9 cellular contexts compared by ENCODE assay signal in genomic region chr11:12150831-12151382, GRCh38. TPM values are rescaled to one million over a fixed set of nuclear protein-coding genes. Genes with fewer than 3 reads are reported as not detected.
DNase-seq lines count a peak whose midpoint lies in the region; ATAC-seq and TF ChIP-seq lines count a peak whose summit lies in the region.
"Had no signal": no experiment of that assay in that cellular context is flagged by ENCODE, and none has a peak within 500 bp of the region (broad histone marks: within the 10 kb centered on the region; RNA-seq: fewer than 3 reads in every experiment).

No MANE protein-coding gene starts in this region.

- H3K4me1 Mint-ChIP-seq in activated T-helper 2 cell treated with anti-CD3 and anti-CD28 coated beads, Interferon-gamma antibody, Interleukin-2, Interleukin-4, amounts not matched to agents 10 μg/mL and 5 μg/mL and 100 μg/mL, durations not matched to agents 14 hours and 24 hours and 36 hours (ENCODE audit: low read depth): peaks cover 77% of the 10 kb centered on the region

- DNase-seq in activated T-cell treated with anti-CD3 and anti-CD28 coated beads for 48 hours (ENCODE audit: low read depth) (peak; percentile 72), islet precursor cell (peak; percentile 75), tibial artery (no peak), ecto neural progenitor cell (ENCODE audit: low spot score) (no peak)
- DNase-seq in activated T-cell treated with anti-CD3 and anti-CD28 coated beads, Interleukin-2, amount 50 U/mL, for 1 hour: no peak
- DNase-seq in activated T-helper 2 cell treated with anti-CD3 and anti-CD28 coated beads, Interferon-gamma antibody, Interleukin-2, Interleukin-4, amounts not matched to agents 10 μg/mL and 5 μg/mL and 100 μg/mL, durations not matched to agents 14 hours and 24 hours and 36 hours (ENCODE audit: low spot score): no peak

- ATAC-seq in HG03139 (IDR thresholded peaks at IDR 0.05; ENCODE audit: unreplicated experiment) (no peak), HG03280 (IDR thresholded peaks at IDR 0.05; ENCODE audit: unreplicated experiment) (no peak)

- no peak for TF ChIP-seq CTCF in tibial artery (IDR thresholded peaks at IDR 0.05)

- H3K27me3 ChIP-seq in tibial artery: no peaks in the 10 kb centered on the region

- H3K27me3 Mint-ChIP-seq in activated T-helper 2 cell treated with anti-CD3 and anti-CD28 coated beads, Interferon-gamma antibody, Interleukin-2, Interleukin-4, amounts not matched to agents 10 μg/mL and 5 μg/mL and 100 μg/mL, durations not matched to agents 14 hours and 24 hours and 36 hours (ENCODE audit: low read depth): no peaks in the 10 kb centered on the region

- no peak overlapping the region for H3K4me3 Mint-ChIP-seq in activated T-helper 2 cell treated with anti-CD3 and anti-CD28 coated beads, Interferon-gamma antibody, Interleukin-2, Interleukin-4, amounts not matched to agents 10 μg/mL and 5 μg/mL and 100 μg/mL, durations not matched to agents 14 hours and 24 hours and 36 hours (ENCODE audit: low read depth)

- no peaks in the 10 kb centered on the region for H3K9me3 ChIP-seq in tibial artery
- H3K9me3 ChIP-seq: HAP-1 had no signal

- H3K27ac ChIP-seq in tibial artery: peak overlapping the region; percentile 43 to 91

- peaks cover 80% of the 10 kb centered on the region for H3K36me3 Mint-ChIP-seq in activated T-helper 2 cell treated with anti-CD3 and anti-CD28 coated beads, Interferon-gamma antibody, Interleukin-2, Interleukin-4, amounts not matched to agents 10 μg/mL and 5 μg/mL and 100 μg/mL, durations not matched to agents 14 hours and 24 hours and 36 hours (ENCODE audit: low read depth)

- H3K9me3 Mint-ChIP-seq in activated T-helper 2 cell treated with anti-CD3 and anti-CD28 coated beads, Interferon-gamma antibody, Interleukin-2, Interleukin-4, amounts not matched to agents 10 μg/mL and 5 μg/mL and 100 μg/mL, durations not matched to agents 14 hours and 24 hours and 36 hours: no peaks in the 10 kb centered on the region

- peaks cover 22 to 30% (median 29%) of the 10 kb centered on the region in 3 donors for H3K36me3 ChIP-seq in tibial artery
- H3K36me3 ChIP-seq: HAP-1 had no signal

- peaks cover 0 to 83% (median 35%) of the 10 kb centered on the region in 4 donors for H3K4me1 ChIP-seq in tibial artery
- H3K4me1 ChIP-seq: HAP-1 had no signal

- H3K4me3 ChIP-seq in tibial artery: no peak overlapping the region
- H3K4me3 ChIP-seq: HAP-1 had no signal

- intact Hi-C loops in activated T-helper 2 cell treated with anti-CD3 and anti-CD28 coated beads, Interferon-gamma antibody, Interleukin-2, Interleukin-4, amounts not matched to agents 10 μg/mL and 5 μg/mL and 100 μg/mL, durations not matched to agents 14 hours and 24 hours and 36 hours (cut with micrococcal nuclease): loop anchor here (1.0 to 10.0 kb wide), 9 partner anchors 9 to 306 kb away; partner anchors contain the start of genes MICAL2 and USP47
- intact Hi-C loops in tibial artery (cut with DNase I; ENCODE audit: low total_unique reads): no loop called here

- peak overlapping the region; percentile 96 for H3K27ac Mint-ChIP-seq in activated T-helper 2 cell treated with anti-CD3 and anti-CD28 coated beads, Interferon-gamma antibody, Interleukin-2, Interleukin-4, amounts not matched to agents 10 μg/mL and 5 μg/mL and 100 μg/mL, durations not matched to agents 14 hours and 24 hours and 36 hours

RNA-seq across cellular contexts. Expression of gene MICAL2, which starts 40.5 kb away (rescaled TPM):
- total RNA-seq in activated T-helper 2 cell treated with anti-CD3 and anti-CD28 coated beads, Interferon-gamma antibody, Interleukin-2, Interleukin-4, amounts not matched to agents 10 μg/mL and 5 μg/mL and 100 μg/mL, durations not matched to agents 14 hours and 24 hours and 36 hours: 736 TPM in 2 replicates

Comparison
In these comparisons a context has a peak if more than half of its experiments do, and no peak if none do; other contexts are left out.
1. DNase-seq: peak in activated T-cell treated with anti-CD3 and anti-CD28 coated beads for 48 hours (single experiment) and islet precursor cell (single experiment); none in activated T-cell treated with anti-CD3 and anti-CD28 coated beads, Interleukin-2, amount 50 U/mL, for 1 hour (single experiment), activated T-helper 2 cell treated with anti-CD3 and anti-CD28 coated beads, Interferon-gamma antibody, Interleukin-2, Interleukin-4, amounts not matched to agents 10 μg/mL and 5 μg/mL and 100 μg/mL, durations not matched to agents 14 hours and 24 hours and 36 hours (single experiment), tibial artery (0 of 2) and ecto neural progenitor cell (single experiment).